ENCODE assay signal across 13 cellular contexts in the genomic region with DNA sequence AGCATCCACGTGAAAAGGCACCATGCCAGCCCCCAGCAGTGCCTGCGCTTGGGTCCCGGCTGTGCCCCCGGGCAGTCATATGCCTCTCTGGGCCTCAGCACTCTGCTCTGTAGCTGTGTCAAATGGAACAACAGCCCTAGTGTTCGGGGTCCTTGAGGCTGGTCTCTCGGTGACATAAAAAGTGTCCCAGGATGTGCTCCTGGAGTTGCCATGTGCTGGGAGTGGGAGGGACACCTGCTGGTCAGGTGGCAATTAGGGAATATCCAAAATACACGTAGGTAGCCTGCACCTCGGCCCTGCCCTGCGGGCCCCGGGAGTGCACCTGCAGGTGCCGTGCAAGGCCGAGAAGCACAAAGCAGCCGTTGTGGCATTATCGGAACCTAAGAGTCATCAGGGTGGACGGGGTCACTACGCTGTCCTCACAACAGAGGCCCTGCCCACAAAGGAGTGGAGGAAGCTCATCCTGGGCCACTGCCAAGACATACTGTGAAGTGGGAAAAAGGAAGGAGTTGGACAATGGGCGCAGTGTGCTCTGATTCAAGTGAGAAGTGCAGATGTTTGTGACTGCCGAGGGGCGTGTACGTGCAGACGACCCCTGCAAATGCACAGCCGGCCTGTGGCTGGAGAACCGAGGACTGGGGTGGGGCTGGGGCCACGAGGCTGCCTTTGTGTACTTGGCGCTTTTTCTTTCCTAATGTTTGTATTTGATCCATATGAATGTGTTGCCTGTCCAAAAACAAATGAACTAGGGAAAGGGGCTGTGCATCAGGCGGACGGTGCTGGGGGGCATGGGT. TPM values are rescaled to one million over a fixed set of nuclear protein-coding genes. Genes with fewer than 3 reads are reported as not detected.
DNase-seq lines count a peak whose midpoint lies in the region; ATAC-seq, FAIRE-seq and TF ChIP-seq lines count a peak whose summit lies in the region.
"Had no signal": no experiment of that assay in that cellular context is flagged by ENCODE, and none has a peak within 500 bp of the region (broad histone marks: within the 10 kb centered on the region; RNA-seq: fewer than 3 reads in every experiment).

No MANE protein-coding gene starts in this region.

- peaks cover 44% of the 10 kb centered on the region for H3K27me3 Mint-ChIP-seq in astrocyte (ENCODE audit: low read depth, unreplicated experiment)
- H3K27me3 Mint-ChIP-seq: activated CD4-positive, alpha-beta memory T cell treated with anti-CD3 and anti-CD28 coated beads for 36 hours; naive B cell had no signal

- intact Hi-C loops in testis (cut with DNase I; ENCODE audit: low total_unique reads) = loop anchor here (10.0 kb wide), 2 partner anchors 118 to 148 kb away; a partner anchor contains a TSS

- H3K4me3 ChIP-seq in astrocyte (ENCODE audit: insufficient read depth, low read depth, low read length) (no peak overlapping the region), testis (no peak overlapping the region), HAP-1 (no peak overlapping the region)

- H3K27ac Mint-ChIP-seq in astrocyte (ENCODE audit: unreplicated experiment) = no peak overlapping the region
- H3K27ac Mint-ChIP-seq: activated CD4-positive, alpha-beta memory T cell treated with anti-CD3 and anti-CD28 coated beads for 36 hours had no signal

- H3K9me3 ChIP-seq in astrocyte (ENCODE audit: insufficient read depth, low read depth, low read length) (no peaks in the 10 kb centered on the region), testis (no peaks in the 10 kb centered on the region), HAP-1 (no peaks in the 10 kb centered on the region)

- H3K9ac ChIP-seq in astrocyte (ENCODE audit: low read length) = no peak overlapping the region

- 55 to 65% methylated on average over 20 to 27 of the region's 27 CpGs for WGBS in testis, 2 donors

- no peak overlapping the region for H3K4me3 Mint-ChIP-seq in astrocyte (ENCODE audit: unreplicated experiment)
- H3K4me3 Mint-ChIP-seq: activated CD4-positive, alpha-beta memory T cell treated with anti-CD3 and anti-CD28 coated beads for 36 hours had no signal

- H3K4me1 ChIP-seq in astrocyte (ENCODE audit: insufficient read depth, low read length) (peaks cover 4% of the 10 kb centered on the region), testis (peaks cover 19% of the 10 kb centered on the region), HAP-1 (peaks cover 3% of the 10 kb centered on the region; the same call in 1 of the 2 replicates)

- no peak for TF ChIP-seq POLR2A in testis (IDR thresholded peaks at IDR 0.05)

- H2AFZ ChIP-seq in astrocyte (ENCODE audit: low read depth, low read length) = no peak overlapping the region

- in situ Hi-C loops in HAP-1 (cut with MboI; ENCODE audit: low sequenced_read_pairs) = loop anchor here (5.0 kb wide), 1 partner anchor 125 kb away; no protein-coding TSS in a partner anchor

- H3K36me3 ChIP-seq in astrocyte (ENCODE audit: insufficient read depth, low read length) = no peaks in the 10 kb centered on the region
- no peaks in the 10 kb centered on the region for H3K36me3 ChIP-seq in testis (ENCODE audit: low read depth, missing control alignments)
- peaks cover 18% of the 10 kb centered on the region for H3K36me3 ChIP-seq in HAP-1 (replicated peaks)

- H3K27me3 ChIP-seq in astrocyte (ENCODE audit: insufficient read depth, low read length) (peaks cover 11% of the 10 kb centered on the region), testis (no peaks in the 10 kb centered on the region), HAP-1 (ENCODE audit: low read depth) (no peaks in the 10 kb centered on the region)

- no peaks in the 10 kb centered on the region for H4K20me1 ChIP-seq in astrocyte (ENCODE audit: insufficient read depth, low read length)

- H3K9me3 Mint-ChIP-seq in astrocyte (ENCODE audit: unreplicated experiment) = no peaks in the 10 kb centered on the region
- H3K9me3 Mint-ChIP-seq: activated CD4-positive, alpha-beta memory T cell treated with anti-CD3 and anti-CD28 coated beads for 36 hours; naive B cell had no signal

- no peak overlapping the region for H3K4me2 ChIP-seq in astrocyte (ENCODE audit: low read length)

- TF ChIP-seq CTCF in astrocyte (IDR thresholded peaks at IDR 0.05; ENCODE audit: insufficient read depth, low read depth, low read length) = no peak
- TF ChIP-seq CTCF in testis (IDR thresholded peaks at IDR 0.05) = no peak

- ATAC-seq in HG02588 (IDR thresholded peaks at IDR 0.05; ENCODE audit: unreplicated experiment) = no peak

- H3K36me3 Mint-ChIP-seq in astrocyte (ENCODE audit: low read depth, unreplicated experiment) = no peaks in the 10 kb centered on the region
- H3K36me3 Mint-ChIP-seq: naive B cell had no signal

- no peaks in the 10 kb centered on the region for H3K79me2 ChIP-seq in astrocyte (ENCODE audit: insufficient read depth, low read length)

- H3K27ac ChIP-seq in astrocyte (ENCODE audit: low read depth, low read length) (no peak overlapping the region), testis (no peak overlapping the region)

- DNase-seq in NCI-H2227 (lab: John Stamatoyannopoulos, UW; ENCODE audit: unreplicated experiment) = peak; percentile 19
- no peak for DNase-seq in NCI-H2227 treated with DMSO at 0.1 percent for 48 hours (lab: John Stamatoyannopoulos, UW)
- peak; percentile 12 for DNase-seq in astrocyte (ENCODE audit: low read depth)
- peak; percentile 29 for DNase-seq in inferior parietal cortex (ENCODE audit: extremely low spot score)
- peak; percentile 92 for DNase-seq in testis
- no peak for DNase-seq in HAP-1 (ENCODE audit: low spot score in 2 of 2)
- DNase-seq in activated T-cell treated with anti-CD3 and anti-CD28 coated beads, Interleukin-2, amount 50 U/mL, for 48 hours = no peak
- DNase-seq: activated CD4-positive, alpha-beta memory T cell treated with anti-CD3 and anti-CD28 coated beads for 36 hours; Kasumi-1; naive B cell; stimulated activated CD4-positive, alpha-beta T cell treated with anti-CD3 and anti-CD28 coated beads, Interleukin-4, amount 100 ng/mL, for 4 hours had no signal

- peaks cover 6% of the 10 kb centered on the region for H3K4me1 Mint-ChIP-seq in astrocyte (ENCODE audit: low read depth, unreplicated experiment)
- H3K4me1 Mint-ChIP-seq: naive B cell had no signal

- FAIRE-seq in astrocyte (lab: Jason Lieb, UNC) = no peak
- FAIRE-seq: RCC 7860 had no signal

RNA-seq across cellular contexts. Expression of a gene that starts 24.6 kb away (rescaled TPM):
- 0.43 TPM in 1 of 2 replicates, not detected in the other for total RNA-seq in astrocyte
- total RNA-seq in testis = 10 to 100 TPM in 1 of 2 donors, 1 to 10 TPM in 1; 9.8 to 14.2 TPM
- 4.2 TPM for polyA plus RNA-seq in testis (ENCODE audit: insufficient read depth, low read depth, low replicate concordance)

RNA-seq across cellular contexts. Expression of a gene that starts 41.7 kb away (rescaled TPM):
- total RNA-seq in astrocyte (0.10 and 0.16 TPM in 2 replicates), testis (1 to 10 TPM in 1 of 2 donors, under 1 TPM in 1; 0.81 to 1.3 TPM)
- 0.41 TPM for polyA plus RNA-seq in testis (ENCODE audit: insufficient read depth, low read depth, low replicate concordance)
- total RNA-seq: activated CD4-positive, alpha-beta memory T cell treated with anti-CD3 and anti-CD28 coated beads for 36 hours had no signal

Comparison
In these comparisons a context has a peak if more than half of its experiments do, and no peak if none do; other contexts are left out.
1. DNase-seq: peak in NCI-H2227 (single experiment), astrocyte (single experiment), inferior parietal cortex (single experiment) and testis (single experiment); none in NCI-H2227 treated with DMSO at 0.1 percent for 48 hours (single experiment), HAP-1 (0 of 2) and activated T-cell treated with anti-CD3 and anti-CD28 coated beads, Interleukin-2, amount 50 U/mL, for 48 hours (0 of 2).